16 cellular contexts compared by ENCODE assay signal in the genomic region with DNA sequence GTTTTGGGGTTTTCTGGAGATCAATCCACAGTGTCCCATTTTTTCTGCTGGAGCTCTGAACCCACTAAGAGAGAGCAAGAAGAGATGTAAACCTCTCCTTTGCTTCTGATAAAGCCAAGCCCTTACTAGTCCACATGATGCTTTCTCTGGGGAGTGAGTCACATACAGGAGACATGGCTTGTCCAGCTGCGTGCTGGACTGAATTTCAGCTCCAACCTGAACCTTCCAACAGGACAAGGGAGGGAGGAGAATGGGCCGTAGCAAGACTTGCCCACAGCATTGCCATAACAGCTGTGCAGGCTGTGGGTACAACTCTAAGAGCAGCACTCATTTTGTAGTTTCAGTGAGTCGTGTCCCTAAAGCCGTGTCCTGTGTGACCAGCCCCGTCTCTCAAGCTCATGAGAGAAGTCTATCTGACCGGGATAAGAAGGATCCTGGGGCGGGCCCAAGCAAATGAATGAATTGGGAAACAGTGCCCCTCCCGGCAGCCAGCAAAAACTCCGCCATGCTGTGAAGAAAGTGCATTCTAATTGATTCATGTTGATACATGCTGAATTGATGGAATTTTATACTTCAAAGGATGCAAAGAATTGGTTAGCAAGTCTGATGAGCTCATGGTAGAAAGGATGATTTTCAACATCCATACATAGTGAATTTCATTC.
A peak's percentile ranks its signal among the peaks of the same experiment; 100 is the strongest.
DNase-seq lines count a peak whose midpoint lies in the region; ATAC-seq and TF ChIP-seq lines count a peak whose summit lies in the region.
"Had no signal": no experiment of that assay in that cellular context is flagged by ENCODE, and none has a peak within 500 bp of the region (broad histone marks: within the 10 kb centered on the region; RNA-seq: fewer than 3 reads in every experiment).

No MANE protein-coding gene starts in this region.

- ATAC-seq in GM19023 (IDR thresholded peaks at IDR 0.05; ENCODE audit: unreplicated experiment): no peak
- ATAC-seq: lower lobe of right lung had no signal

- peak; percentile 12 for TF ChIP-seq CTCF in cardiac fibroblast (IDR thresholded peaks at IDR 0.05; ENCODE audit: low read depth, low read length)
- no peak for TF ChIP-seq CTCF in GM13976 (IDR thresholded peaks at IDR 0.05; ENCODE audit: borderline replicate concordance, control extremely low read depth, extremely low read depth, insufficient read depth, missing control alignments)

- no peak overlapping the region for H3K4me3 ChIP-seq in cardiac fibroblast (replicated peaks in 1 of 2; ENCODE audit: low read depth in 2 of 2, low read length in 2 of 2)
- H3K4me3 ChIP-seq: BLaER1, lower lobe of right lung had no signal

- DNase-seq in HT1080 (ENCODE audit: low read depth): peak; percentile 16
- DNase-seq in cardiac fibroblast (ENCODE audit: low read depth in 2 of 2): peak; percentile 46 to 74
- peak in 40 of 42 donors; percentile 23 to 84 (median 58) for DNase-seq in head of caudate nucleus
- DNase-seq in putamen (ENCODE audit: low spot score): peak; percentile 68
- no peak for DNase-seq in posterior vena cava (ENCODE audit: low spot score)
- no peak for DNase-seq in GF-D8 (lab: John Stamatoyannopoulos, UW)
- DNase-seq in GM13976 (ENCODE audit: low spot score): no peak
- DNase-seq: activated CD8-positive, alpha-beta memory T cell treated with anti-CD3 and anti-CD28 coated beads for 24 hours; activated naive CD4-positive, alpha-beta T cell; cortex of kidney; lower lobe of right lung; RPMI8226; stimulated activated CD4-positive, alpha-beta T cell treated with anti-CD3 and anti-CD28 coated beads, Interleukin-2, amount 100 ng/mL, for 48 hours; stimulated activated naive CD4-positive, alpha-beta T cell had no signal

- intact Hi-C loops in head of caudate nucleus (cut with DNase I) (no loop called here), posterior vena cava (cut with DNase I) (no loop called here)

- in situ Hi-C loops in GM13976 (cut with MboI; ENCODE audit: low sequenced_read_pairs, unreplicated experiment): no loop called here

Comparison
In these comparisons a context has a peak if more than half of its experiments do, and no peak if none do; other contexts are left out.
1. DNase-seq: peak in HT1080 (single experiment), cardiac fibroblast (2 of 2), head of caudate nucleus (40 of 42) and putamen (single experiment); none in posterior vena cava (single experiment), GF-D8 (single experiment) and GM13976 (single experiment).